ENCODE assay signal across 12 cellular contexts in genomic region chr4:25320374-25321172, GRCh38. TPM values are rescaled to one million over a fixed set of nuclear protein-coding genes. Genes with fewer than 3 reads are reported as not detected.
DNase-seq lines count a peak whose midpoint lies in the region; ATAC-seq and TF ChIP-seq lines count a peak whose summit lies in the region.
"Had no signal": no experiment of that assay in that cellular context is flagged by ENCODE, and none has a peak within 500 bp of the region (broad histone marks: within the 10 kb centered on the region; RNA-seq: fewer than 3 reads in every experiment).

No MANE protein-coding gene starts in this region.

- no peak overlapping the region for H2AFZ ChIP-seq in neural cell (ENCODE audit: low read depth, low read length)

- H3K4me1 Mint-ChIP-seq in activated T-helper 2 cell treated with anti-CD3 and anti-CD28 coated beads, Interferon-gamma antibody, Interleukin-2, Interleukin-4, amounts not matched to agents 10 μg/mL and 5 μg/mL and 100 μg/mL, durations not matched to agents 14 hours and 24 hours and 36 hours (ENCODE audit: low read depth): peaks cover 29% of the 10 kb centered on the region

- peak overlapping the region; percentile 32 for H3K27ac ChIP-seq in neural cell (ENCODE audit: low read length)
- H3K27ac ChIP-seq: uterus had no signal

- H3K36me3 Mint-ChIP-seq in activated T-helper 2 cell treated with anti-CD3 and anti-CD28 coated beads, Interferon-gamma antibody, Interleukin-2, Interleukin-4, amounts not matched to agents 10 μg/mL and 5 μg/mL and 100 μg/mL, durations not matched to agents 14 hours and 24 hours and 36 hours (ENCODE audit: low read depth): peaks cover 32% of the 10 kb centered on the region

- H3K9me3 Mint-ChIP-seq in activated T-helper 2 cell treated with anti-CD3 and anti-CD28 coated beads, Interferon-gamma antibody, Interleukin-2, Interleukin-4, amounts not matched to agents 10 μg/mL and 5 μg/mL and 100 μg/mL, durations not matched to agents 14 hours and 24 hours and 36 hours: no peaks in the 10 kb centered on the region
- H3K9me3 Mint-ChIP-seq: brain had no signal

- peak overlapping the region; percentile 41 for H3K4me3 ChIP-seq in neural cell (ENCODE audit: low read length)
- H3K4me3 ChIP-seq: uterus had no signal

- peak overlapping the region; percentile 8 for H3K9ac ChIP-seq in neural cell (ENCODE audit: low read length)

- no peaks in the 10 kb centered on the region for H3K9me3 ChIP-seq in neural cell (ENCODE audit: low read length)
- H3K9me3 ChIP-seq: uterus had no signal

- in situ Hi-C loops in KBM-7 (cut with MboI; ENCODE audit: low pct_unique_long_range_greater_than_20kb, low sequenced_read_pairs): no loop called here

- no peak for ATAC-seq in GM19467 (IDR thresholded peaks at IDR 0.05; ENCODE audit: unreplicated experiment)
- no peak for ATAC-seq in Right ventricle myocardium inferior
- ATAC-seq: left colon had no signal

- TF ChIP-seq CTCF in neural cell (IDR thresholded peaks at IDR 0.05; ENCODE audit: poor library complexity, severe bottlenecking): no peak

- no peaks in the 10 kb centered on the region for H3K79me2 ChIP-seq in neural cell (replicated peaks; ENCODE audit: insufficient read depth, low read length)

- H3K4me3 Mint-ChIP-seq in activated T-helper 2 cell treated with anti-CD3 and anti-CD28 coated beads, Interferon-gamma antibody, Interleukin-2, Interleukin-4, amounts not matched to agents 10 μg/mL and 5 μg/mL and 100 μg/mL, durations not matched to agents 14 hours and 24 hours and 36 hours (ENCODE audit: low read depth): no peak overlapping the region
- H3K4me3 Mint-ChIP-seq: brain had no signal

- H3K4me2 ChIP-seq in neural cell (ENCODE audit: low read length): peak overlapping the region; percentile 38

- no peaks in the 10 kb centered on the region for H3K36me3 ChIP-seq in neural cell (ENCODE audit: insufficient read depth, low read length)
- H3K36me3 ChIP-seq: uterus had no signal

- peak overlapping the region; percentile 77 for H3K27ac Mint-ChIP-seq in activated T-helper 2 cell treated with anti-CD3 and anti-CD28 coated beads, Interferon-gamma antibody, Interleukin-2, Interleukin-4, amounts not matched to agents 10 μg/mL and 5 μg/mL and 100 μg/mL, durations not matched to agents 14 hours and 24 hours and 36 hours

- no peaks in the 10 kb centered on the region for H4K20me1 ChIP-seq in neural cell (ENCODE audit: insufficient read depth)

- DNase-seq in NCI-H2227 treated with DMSO at 0.1 percent for 48 hours (lab: John Stamatoyannopoulos, UW) (peak; percentile 12), NCI-H2227 (lab: John Stamatoyannopoulos, UW; ENCODE audit: unreplicated experiment) (no peak), KBM-7 (peak; percentile 17), SHP77 treated with DMSO at 0.1 percent for 48 hours (lab: John Stamatoyannopoulos, UW) (no peak), Right ventricle myocardium inferior (ENCODE audit: missing footprints) (no peak)
- no peak for DNase-seq in activated T-helper 2 cell treated with anti-CD3 and anti-CD28 coated beads, Interferon-gamma antibody, Interleukin-2, Interleukin-4, amounts not matched to agents 10 μg/mL and 5 μg/mL and 100 μg/mL, durations not matched to agents 14 hours and 24 hours and 36 hours (ENCODE audit: low spot score)
- DNase-seq: 8988T, left colon, uterus had no signal

- H3F3A ChIP-seq in neural cell (ENCODE audit: insufficient read depth, low read length, poor library complexity, severe bottlenecking): no peaks in the 10 kb centered on the region

- H3K27me3 ChIP-seq in neural cell (ENCODE audit: insufficient read depth, low read depth, low read length): no peaks in the 10 kb centered on the region
- H3K27me3 ChIP-seq: uterus had no signal

- H3K27me3 Mint-ChIP-seq in activated T-helper 2 cell treated with anti-CD3 and anti-CD28 coated beads, Interferon-gamma antibody, Interleukin-2, Interleukin-4, amounts not matched to agents 10 μg/mL and 5 μg/mL and 100 μg/mL, durations not matched to agents 14 hours and 24 hours and 36 hours (ENCODE audit: low read depth): no peaks in the 10 kb centered on the region
- H3K27me3 Mint-ChIP-seq: brain had no signal

- peak; percentile 65 for TF ChIP-seq EP300 in neural cell (conservative IDR thresholded peaks at IDR 0.05; ENCODE audit: poor library complexity, severe bottlenecking)

- no peak for TF ChIP-seq RAD21 in neural cell (conservative IDR thresholded peaks at IDR 0.05)

- H3K9me2 ChIP-seq in neural cell (ENCODE audit: insufficient read depth, low read length): no peaks in the 10 kb centered on the region

- intact Hi-C loops in activated T-helper 2 cell treated with anti-CD3 and anti-CD28 coated beads, Interferon-gamma antibody, Interleukin-2, Interleukin-4, amounts not matched to agents 10 μg/mL and 5 μg/mL and 100 μg/mL, durations not matched to agents 14 hours and 24 hours and 36 hours (cut with micrococcal nuclease): loop anchor here (1.0 to 2.0 kb wide), 2 partner anchors 8 to 160 kb away; partner anchors contain the start of genes SEPSECS and ZCCHC4
- intact Hi-C loops in Right ventricle myocardium inferior (cut with DNase I): no loop called here

TF ChIP-seq in neural cell, 6 proteins besides CTCF, POLR2A, EP300 and RAD21:
- TF ChIP-seq POLR2AphosphoS5 (IDR thresholded peaks at IDR 0.05) (peak; percentile 77), TAF1 (IDR thresholded peaks at IDR 0.05; ENCODE audit: low read depth) (no peak), MXI1 (conservative IDR thresholded peaks at IDR 0.05; ENCODE audit: poor library complexity, severe bottlenecking) (peak; percentile 41), EZH2 (IDR thresholded peaks at IDR 0.05; ENCODE audit: borderline replicate concordance, insufficient read depth, low read length, poor library complexity, severe bottlenecking) (no peak)

RNA-seq across cellular contexts. Expression of gene ZCCHC4, which starts 8.0 kb away (rescaled TPM):
- 14.8 and 15.1 TPM in 2 replicates for total RNA-seq in activated T-helper 2 cell treated with anti-CD3 and anti-CD28 coated beads, Interferon-gamma antibody, Interleukin-2, Interleukin-4, amounts not matched to agents 10 μg/mL and 5 μg/mL and 100 μg/mL, durations not matched to agents 14 hours and 24 hours and 36 hours
- 8.6 and 9.1 TPM in 2 replicates for polyA plus RNA-seq in neural cell
- 16.3 and 21.1 TPM in 2 replicates for polyA minus RNA-seq in neural cell
- total RNA-seq in Right ventricle myocardium inferior: 9.3 TPM

RNA-seq across cellular contexts. Expression of gene ANAPC4, which starts 56.5 kb away (rescaled TPM):
- 39.5 and 40.9 TPM in 2 replicates for total RNA-seq in activated T-helper 2 cell treated with anti-CD3 and anti-CD28 coated beads, Interferon-gamma antibody, Interleukin-2, Interleukin-4, amounts not matched to agents 10 μg/mL and 5 μg/mL and 100 μg/mL, durations not matched to agents 14 hours and 24 hours and 36 hours
- polyA plus RNA-seq in neural cell: 78.1 and 79.3 TPM in 2 replicates
- 46.9 and 50.4 TPM in 2 replicates for polyA minus RNA-seq in neural cell
- 13.5 TPM for total RNA-seq in Right ventricle myocardium inferior

Comparison
In these comparisons a context has a peak if more than half of its experiments do, and no peak if none do; other contexts are left out.
1. DNase-seq: peak in NCI-H2227 treated with DMSO at 0.1 percent for 48 hours (single experiment) and KBM-7 (single experiment); none in NCI-H2227 (single experiment), activated T-helper 2 cell treated with anti-CD3 and anti-CD28 coated beads, Interferon-gamma antibody, Interleukin-2, Interleukin-4, amounts not matched to agents 10 μg/mL and 5 μg/mL and 100 μg/mL, durations not matched to agents 14 hours and 24 hours and 36 hours (single experiment), SHP77 treated with DMSO at 0.1 percent for 48 hours (single experiment) and Right ventricle myocardium inferior (single experiment).